Comparison of ENCODE assay signal across 10 cellular contexts in genomic region chr11:96228911-96229310, GRCh38.
DNase-seq lines count a peak whose midpoint lies in the region; ATAC-seq, FAIRE-seq and TF ChIP-seq lines count a peak whose summit lies in the region.
"Had no signal": no experiment of that assay in that cellular context is flagged by ENCODE, and none has a peak within 500 bp of the region (broad histone marks: within the 10 kb centered on the region; RNA-seq: fewer than 3 reads in every experiment).

No MANE protein-coding gene starts in this region.

- H3K27me3 ChIP-seq in CD8-positive, alpha-beta T cell (ENCODE audit: insufficient read depth, low read length), result no peaks in the 10 kb centered on the region
- no peaks in the 10 kb centered on the region for H3K27me3 ChIP-seq in SJCRH30
- no peaks in the 10 kb centered on the region for H3K27me3 ChIP-seq in endothelial cell of umbilical vein (ENCODE audit: control insufficient read depth in 2 of 2, insufficient read depth in 2 of 2, low read length in 2 of 2)
- no peaks in the 10 kb centered on the region for H3K27me3 ChIP-seq in psoas muscle (ENCODE audit: insufficient read depth in 3 of 3, low read length in 2 of 3)

- H3K9me1 ChIP-seq in endothelial cell of umbilical vein (replicated peaks; ENCODE audit: control insufficient read depth, extremely low read depth, insufficient read depth, low read length), result no peaks in the 10 kb centered on the region

- peaks cover 36% of the 10 kb centered on the region for H3K36me3 Mint-ChIP-seq in CD8-positive, alpha-beta T cell

- TF ChIP-seq CTCF in CD8-positive, alpha-beta T cell (IDR thresholded peaks at IDR 0.05), result no peak
- TF ChIP-seq CTCF in endothelial cell of umbilical vein (IDR thresholded peaks at IDR 0.05; ENCODE audit: extremely low read depth in 1 of 2, insufficient read depth in 1 of 2, low read depth in 1 of 2, low read length in 2 of 2) (no peak), psoas muscle (IDR thresholded peaks at IDR 0.05) (no peak)

- H3K27ac ChIP-seq in CD8-positive, alpha-beta T cell (ENCODE audit: low read depth, low read length), result no peak overlapping the region
- H3K27ac ChIP-seq in SJCRH30 (peak overlapping the region; percentile 62), endothelial cell of umbilical vein (ENCODE audit: insufficient read depth, low read depth, low read length) (peak overlapping the region; percentile 98), psoas muscle (peak overlapping the region; percentile 48)
- H3K27ac ChIP-seq: KMS-11 had no signal

- H4K20me1 ChIP-seq in endothelial cell of umbilical vein (replicated peaks; ENCODE audit: control insufficient read depth, extremely low read depth, insufficient read depth, low read length), result no peaks in the 10 kb centered on the region

- dilution Hi-C loops in endothelial cell of umbilical vein (cut with MboI; ENCODE audit: extremely low pct_ligation_motif_present, low sequenced_read_pairs), result no loop called here

- H3K9me3 ChIP-seq in CD8-positive, alpha-beta T cell (ENCODE audit: low read length), result no peaks in the 10 kb centered on the region
- H3K9me3 ChIP-seq in SJCRH30 (replicated peaks), result no peaks in the 10 kb centered on the region
- H3K9me3 ChIP-seq in endothelial cell of umbilical vein (replicated peaks; ENCODE audit: control insufficient read depth, insufficient read depth, low read length), result no peaks in the 10 kb centered on the region
- H3K9me3 ChIP-seq in psoas muscle, result no peaks in the 10 kb centered on the region

- CTCF ChIA-PET in CD8-positive, alpha-beta T cell (lab: Charles Lee), result interaction anchor here (1.0 to 1.4 kb wide), 2 partner anchors 10 to 113 kb away, joined by 3 read pairs; no protein-coding TSS in a partner anchor
- CTCF ChIA-PET in endothelial cell of umbilical vein (lab: Charles Lee), result interaction anchor here (0.9 to 6.6 kb wide), 5 partner anchors 21 to 174 kb away, joined by 3 to 62 read pairs (median 4); partner anchors contain the start of gene MAML2

- peaks cover 4% of the 10 kb centered on the region for H3K79me2 ChIP-seq in endothelial cell of umbilical vein (ENCODE audit: control insufficient read depth, insufficient read depth, low read length)

- peak overlapping the region; percentile 78 for H3K27ac Mint-ChIP-seq in CD8-positive, alpha-beta T cell

- no peak for DNase-seq in CD8-positive, alpha-beta T cell
- no peak for DNase-seq in SJCRH30
- DNase-seq in endothelial cell of umbilical vein (ENCODE audit: low read depth, low spot score), result no peak
- no peak for DNase-seq in psoas muscle
- DNase-seq in GM03348 (ENCODE audit: low spot score), result no peak
- no peak for DNase-seq in NOMO-1 treated with DMSO at 0.1 percent for 48 hours (lab: John Stamatoyannopoulos, UW; ENCODE audit: unreplicated experiment)
- DNase-seq: activated naive CD8-positive, alpha-beta T cell treated with anti-CD3 and anti-CD28 coated beads, Interleukin-2, amount 10 ng/mL, durations not matched to agents 7 days and 5 days had no signal

- peaks cover 61% of the 10 kb centered on the region for H3K4me1 ChIP-seq in CD8-positive, alpha-beta T cell (ENCODE audit: insufficient read depth, low read length)
- peaks cover 13% of the 10 kb centered on the region for H3K4me1 ChIP-seq in SJCRH30
- peaks cover 50% of the 10 kb centered on the region for H3K4me1 ChIP-seq in endothelial cell of umbilical vein (ENCODE audit: control insufficient read depth, extremely low read depth, insufficient read depth, low read length)
- no peaks in the 10 kb centered on the region for H3K4me1 ChIP-seq in psoas muscle

- H3K4me2 ChIP-seq in endothelial cell of umbilical vein (ENCODE audit: insufficient read depth, low read length), result peak overlapping the region; percentile 84
- H3K4me2 ChIP-seq: KMS-11 had no signal

- no peak for FAIRE-seq in endothelial cell of umbilical vein (lab: Jason Lieb, UNC)

- H3K27me3 Mint-ChIP-seq in CD8-positive, alpha-beta T cell (ENCODE audit: low read depth), result no peaks in the 10 kb centered on the region
- H3K27me3 Mint-ChIP-seq: activated naive CD8-positive, alpha-beta T cell treated with anti-CD3 and anti-CD28 coated beads, Interleukin-2, amount 10 ng/mL, durations not matched to agents 7 days and 5 days had no signal

- no peak overlapping the region for H3K4me3 ChIP-seq in CD8-positive, alpha-beta T cell (ENCODE audit: low read depth, low read length)
- no peak overlapping the region for H3K4me3 ChIP-seq in SJCRH30
- no peak overlapping the region for H3K4me3 ChIP-seq in endothelial cell of umbilical vein (replicated peaks in 1 of 3; ENCODE audit: insufficient read depth in 1 of 3, low read depth in 1 of 3, low read length in 3 of 3)
- H3K4me3 ChIP-seq in psoas muscle, result no peak overlapping the region

- TSS peak; percentile 76 for BruUV-seq in endothelial cell of umbilical vein (replicated peaks; lab: Mats Ljungman, UMichigan)

- no peak for TF ChIP-seq POLR2A in endothelial cell of umbilical vein (IDR thresholded peaks at IDR 0.05; ENCODE audit: low read depth, low read length)

- no peaks in the 10 kb centered on the region for H3K36me3 ChIP-seq in CD8-positive, alpha-beta T cell (ENCODE audit: insufficient read depth, low read length)
- H3K36me3 ChIP-seq in SJCRH30, result no peaks in the 10 kb centered on the region
- no peaks in the 10 kb centered on the region for H3K36me3 ChIP-seq in endothelial cell of umbilical vein (ENCODE audit: control insufficient read depth in 2 of 2, extremely low read depth in 1 of 2, insufficient read depth in 2 of 2, low read length in 2 of 2)
- H3K36me3 ChIP-seq in psoas muscle (ENCODE audit: insufficient read depth in 1 of 2, low read depth in 1 of 2), result no peaks in the 10 kb centered on the region

- intact Hi-C loops in CD8-positive, alpha-beta T cell (cut with DNase I, micrococcal nuclease), result no loop called here
- intact Hi-C loops in endothelial cell of umbilical vein (cut with micrococcal nuclease) (loop anchor here (1.0 to 5.0 kb wide), 10 partner anchors 14 to 307 kb away; partner anchors contain the start of genes JRKL, MAML2 and MTMR2), psoas muscle (cut with DNase I) (no loop called here)

- no peak overlapping the region for H2AFZ ChIP-seq in endothelial cell of umbilical vein (ENCODE audit: low read depth, low read length)

- H3K4me3 Mint-ChIP-seq in CD8-positive, alpha-beta T cell, result peak overlapping the region; percentile 46
- H3K4me3 Mint-ChIP-seq: activated naive CD8-positive, alpha-beta T cell treated with anti-CD3 and anti-CD28 coated beads, Interleukin-2, amount 10 ng/mL, durations not matched to agents 7 days and 5 days had no signal

- peak overlapping the region; percentile 76 for H3K9ac ChIP-seq in endothelial cell of umbilical vein (replicated peaks; ENCODE audit: extremely low read depth, insufficient read depth, low read length)
- H3K9ac ChIP-seq: KMS-11 had no signal

- H3K9me3 Mint-ChIP-seq in CD8-positive, alpha-beta T cell, result no peaks in the 10 kb centered on the region

- H3K4me1 Mint-ChIP-seq in CD8-positive, alpha-beta T cell (ENCODE audit: low read depth), result peaks cover 78% of the 10 kb centered on the region

- POLR2A ChIA-PET in CD8-positive, alpha-beta T cell (lab: Charles Lee), result interaction anchor here (1.4 to 2.5 kb wide), 2 partner anchors 14 kb away, joined by 3 to 8 read pairs; no protein-coding TSS in a partner anchor
- POLR2A ChIA-PET in endothelial cell of umbilical vein (lab: Charles Lee), result interaction anchor here (0.7 to 1.3 kb wide), 2 partner anchors 14 to 83 kb away, joined by 3 to 4 read pairs; no protein-coding TSS in a partner anchor

- no peak for ATAC-seq in CD8-positive, alpha-beta T cell
- ATAC-seq in psoas muscle (no peak), HG02981 (IDR thresholded peaks at IDR 0.05; ENCODE audit: unreplicated experiment) (no peak), GM18519 (IDR thresholded peaks at IDR 0.05; ENCODE audit: low FRiP score, unreplicated experiment) (no peak)

TF ChIP-seq in endothelial cell of umbilical vein, 7 proteins besides CTCF, POLR2A, EP300 and RAD21:
- no peak for TF ChIP-seq GATA2 (IDR thresholded peaks at IDR 0.05; ENCODE audit: insufficient read depth, insufficient read length, low read depth, low read length)
- TF ChIP-seq FOS (IDR thresholded peaks at IDR 0.05; ENCODE audit: borderline replicate concordance, insufficient read depth, low read length), result no peak
- TF ChIP-seq MAX (IDR thresholded peaks at IDR 0.05; ENCODE audit: insufficient read depth, insufficient read length), result no peak
